Comparison of ENCODE assay signal across 1 cellular context in genomic region chr11:70517996-70518907, GRCh38.
TF ChIP-seq lines count a peak whose summit lies in the region.

No MANE protein-coding gene starts in this region.

TF ChIP-seq in SK-N-SH, 30 proteins besides CTCF, POLR2A, EP300 and RAD21 (continued from another document):
- TF ChIP-seq REST (IDR thresholded peaks at IDR 0.05; ENCODE audit: low read depth, low read length), result no peak
- no peak for TF ChIP-seq GATA2 (CRISPR knock-in tag; IDR thresholded peaks at IDR 0.05)
TF ChIP-seq in SK-N-SH: peak in this region for 0.
